10 cellular contexts compared by ENCODE assay signal in the genomic region with DNA sequence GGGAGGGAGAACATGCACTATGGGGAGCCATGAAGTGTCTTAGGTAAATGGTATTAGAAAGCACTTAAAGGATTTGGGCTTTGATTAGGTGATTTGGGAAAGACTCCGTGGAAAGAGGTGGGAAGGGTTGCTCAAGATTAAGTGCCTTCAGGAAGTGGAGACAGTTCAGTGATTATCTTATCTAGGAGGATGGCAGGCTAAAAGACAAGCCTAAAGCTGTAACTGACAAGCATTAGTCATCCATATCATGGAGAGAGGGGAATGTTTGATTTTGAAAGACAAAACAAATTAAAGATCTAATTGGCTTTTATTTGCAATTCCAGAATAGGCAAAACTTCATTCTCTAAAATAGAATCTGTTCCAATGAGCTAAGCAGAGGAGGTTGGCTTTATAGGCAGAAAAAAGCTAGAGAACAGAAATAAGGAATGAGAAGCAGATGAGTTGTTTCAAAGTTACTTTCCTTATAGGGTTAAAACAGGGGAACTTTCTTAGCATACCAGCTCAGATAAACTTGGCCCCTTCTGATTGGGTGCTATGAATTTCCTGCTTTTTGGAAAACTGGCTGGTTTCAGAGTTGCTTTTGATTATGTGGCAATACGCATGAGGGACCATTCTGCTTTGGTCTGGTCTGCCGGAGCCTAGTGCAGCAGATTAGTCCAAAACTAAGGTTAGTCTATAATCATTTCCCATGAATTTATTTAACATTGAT. TPM values are rescaled to one million over a fixed set of nuclear protein-coding genes. Genes with fewer than 3 reads are reported as not detected.
A peak's percentile ranks its signal among the peaks of the same experiment; 100 is the strongest.
DNase-seq lines count a peak whose midpoint lies in the region; ATAC-seq, FAIRE-seq and TF ChIP-seq lines count a peak whose summit lies in the region.
"Had no signal": no experiment of that assay in that cellular context is flagged by ENCODE, and none has a peak within 500 bp of the region (broad histone marks: within the 10 kb centered on the region; RNA-seq: fewer than 3 reads in every experiment).

No MANE protein-coding gene starts in this region.

- FAIRE-seq in D721Med (lab: Jason Lieb, UNC): peak; percentile 91

- H3K4me1 ChIP-seq in Loucy (ENCODE audit: insufficient read depth, low read length, poor library complexity, severe bottlenecking): peaks cover 30% of the 10 kb centered on the region

- H2AFZ ChIP-seq in Loucy (ENCODE audit: low read length): no peak overlapping the region

- peak overlapping the region; percentile 90 for H3K9ac ChIP-seq in Loucy (ENCODE audit: low read depth, low read length, poor library complexity, severe bottlenecking)

- no peaks in the 10 kb centered on the region for H3K36me3 ChIP-seq in Loucy (ENCODE audit: insufficient read depth, low read length)
- H3K36me3 ChIP-seq: gastroesophageal sphincter had no signal

- peaks cover 8% of the 10 kb centered on the region; the same call in 1 of the 2 replicates for H3K9me3 ChIP-seq in Loucy (ENCODE audit: insufficient read depth, low read depth, low read length)
- H3K9me3 ChIP-seq: gastroesophageal sphincter had no signal

- H3K4me2 ChIP-seq in Loucy (ENCODE audit: low read depth, low read length, poor library complexity, severe bottlenecking): peak overlapping the region; percentile 87

- TF ChIP-seq CTCF in D721Med (IDR thresholded peaks at IDR 0.05; ENCODE audit: insufficient read depth, missing control alignments) (no peak), Loucy (conservative IDR thresholded peaks at IDR 0.05; ENCODE audit: low read length) (no peak), brain (conservative IDR thresholded peaks at IDR 0.05) (no peak), nephron (IDR thresholded peaks at IDR 0.05; ENCODE audit: unreplicated experiment in 3 of 3) (no peak)

- H3K9me3 Mint-ChIP-seq in brain (peaks cover 0 to 7% (median 0%) of the 10 kb centered on the region in 5 experiments), nephron (peaks cover 4% of the 10 kb centered on the region)

- H3F3A ChIP-seq in Loucy (ENCODE audit: low read depth): no peaks in the 10 kb centered on the region

- H3K4me3 Mint-ChIP-seq in brain (peak overlapping the region; percentile 92 to 99 (median 96)), nephron (peak overlapping the region; percentile 93 to 96 (median 96))

- DNase-seq in D721Med (ENCODE audit: insufficient read length, low spot score) (no peak), retina (no peak), inferior parietal cortex (ENCODE audit: extremely low spot score) (no peak)
- DNase-seq: NCI-H748 treated with DMSO at 0.1 percent for 48 hours had no signal

- peak overlapping the region in 4 of 5 experiments; percentile 98 to 100 (median 99) for H3K27ac Mint-ChIP-seq in brain
- peak overlapping the region; percentile 97 to 99 (median 99) for H3K27ac Mint-ChIP-seq in nephron

- peaks cover 39% of the 10 kb centered on the region for H3K79me2 ChIP-seq in Loucy (ENCODE audit: insufficient read depth, low read length)

- H3K27me3 Mint-ChIP-seq in brain (peaks cover 16% of the 10 kb centered on the region), nephron (ENCODE audit: low read depth) (no peaks in the 10 kb centered on the region)

- peak overlapping the region; percentile 82 for H3K4me3 ChIP-seq in Loucy (ENCODE audit: low read length, poor library complexity, severe bottlenecking)
- H3K4me3 ChIP-seq: gastroesophageal sphincter had no signal

- H3K4me1 Mint-ChIP-seq in brain (peaks cover 43% of the 10 kb centered on the region), nephron (peaks cover 32% of the 10 kb centered on the region)

- no peaks in the 10 kb centered on the region for H3K27me3 ChIP-seq in Loucy (ENCODE audit: insufficient read depth, low read length, poor library complexity, severe bottlenecking)
- H3K27me3 ChIP-seq: gastroesophageal sphincter had no signal

- H3K9me2 ChIP-seq in Loucy (replicated peaks; ENCODE audit: low read depth, low read length): no peaks in the 10 kb centered on the region

- H3K36me3 Mint-ChIP-seq in brain (peaks cover 11% of the 10 kb centered on the region), nephron (ENCODE audit: low read depth) (peaks cover 7% of the 10 kb centered on the region)

- ATAC-seq in GM21619 (IDR thresholded peaks at IDR 0.05; ENCODE audit: unreplicated experiment): no peak
- no peak for ATAC-seq in GM19463 (IDR thresholded peaks at IDR 0.05; ENCODE audit: unreplicated experiment)
- ATAC-seq: gastroesophageal sphincter had no signal

- no peaks in the 10 kb centered on the region for H4K20me1 ChIP-seq in Loucy (ENCODE audit: insufficient read depth, low read length, poor library complexity, severe bottlenecking)

RNA-seq across cellular contexts. Expression of a gene that starts 1.8 kb away (rescaled TPM):
- polyA plus RNA-seq in brain (ENCODE audit: insufficient read depth, low read depth, low replicate concordance): 2.8 TPM
